In the genomic region with DNA sequence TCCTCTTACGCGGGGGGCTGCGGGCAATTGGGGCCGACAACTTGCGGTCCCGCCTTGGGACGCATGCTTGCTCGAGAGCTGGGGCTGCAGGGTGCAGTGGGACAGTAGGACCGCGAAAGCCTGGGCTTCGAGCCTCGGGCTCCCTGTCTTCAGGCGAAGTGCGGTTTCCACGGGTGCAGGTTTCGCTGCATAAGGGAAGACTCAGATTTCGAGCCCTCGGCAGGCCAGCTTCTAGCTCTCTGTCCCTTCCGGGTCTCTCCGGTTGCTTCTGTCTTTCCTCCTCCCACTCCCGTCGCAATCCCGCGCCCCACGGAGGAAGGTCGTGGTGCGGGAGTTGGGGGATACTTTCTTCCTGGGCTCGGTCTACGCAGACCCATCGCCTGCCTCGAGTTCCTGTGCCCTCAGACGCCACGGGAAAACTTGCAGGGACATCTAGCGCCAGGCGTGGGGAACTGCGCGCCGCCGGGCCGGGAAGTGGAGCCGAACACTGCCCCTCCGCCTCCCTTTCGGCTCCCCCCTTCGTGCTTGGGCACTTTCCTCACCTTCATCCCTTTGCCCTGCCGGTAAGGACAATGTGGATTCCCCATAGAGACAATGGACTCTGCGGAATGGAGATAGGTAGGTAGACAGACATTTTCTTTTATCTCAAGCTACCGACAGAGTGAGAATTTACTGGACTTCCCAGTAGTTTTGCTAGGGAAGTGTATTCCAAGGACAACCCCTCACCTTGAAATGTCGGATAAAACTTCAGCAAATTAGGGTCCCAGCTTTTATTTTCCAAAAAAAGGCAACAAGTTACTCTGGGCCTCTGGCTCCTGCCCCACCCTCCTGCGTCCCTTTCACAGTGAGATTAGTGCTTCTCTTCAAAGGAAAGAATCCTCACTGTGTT, we compare ENCODE assay signal across 8 cellular contexts. TPM values are rescaled to one million over a fixed set of nuclear protein-coding genes. Genes with fewer than 3 reads are reported as not detected.
DNase-seq lines count a peak whose midpoint lies in the region; ATAC-seq and TF ChIP-seq lines count a peak whose summit lies in the region.

No MANE protein-coding gene starts in this region.

- peak; percentile 96 for TF ChIP-seq CTCF in AG09319 (IDR thresholded peaks at IDR 0.05; ENCODE audit: low read depth, low read length)
- peak; percentile 88 for TF ChIP-seq CTCF in GM12875 (IDR thresholded peaks at IDR 0.05; ENCODE audit: borderline replicate concordance, insufficient read depth, low read depth, low read length)
- TF ChIP-seq CTCF in cardiac muscle cell (IDR thresholded peaks at IDR 0.05; ENCODE audit: low read depth, low read length), result peak; percentile 77

- H3K27me3 ChIP-seq in cardiac muscle cell (peaks cover 100% of the 10 kb centered on the region), trophoblast cell (ENCODE audit: insufficient read depth, low read length) (peaks cover 90% of the 10 kb centered on the region)

- H3K4me2 ChIP-seq in trophoblast cell (ENCODE audit: low read length), result peak overlapping the region; percentile 73

- H3K18ac ChIP-seq in trophoblast cell (ENCODE audit: low read length), result no peak overlapping the region

- H3K4me3 Mint-ChIP-seq in activated T-cell treated with anti-CD3 and anti-CD28 coated beads, Interleukin-2, amount 50 U/mL, for 72 hours, result peak overlapping the region; percentile 69 to 74

- no peak overlapping the region for H2BK120ac ChIP-seq in trophoblast cell (ENCODE audit: insufficient read depth, low read length, poor library complexity)

- no peak overlapping the region for H2BK12ac ChIP-seq in trophoblast cell (ENCODE audit: low read length)

- H2AFZ ChIP-seq in trophoblast cell (ENCODE audit: insufficient read depth, low read length, poor library complexity), result peak overlapping the region; percentile 50

- H3K27ac Mint-ChIP-seq in activated T-cell treated with anti-CD3 and anti-CD28 coated beads, Interleukin-2, amount 50 U/mL, for 72 hours, result no peak overlapping the region

- H3K9ac ChIP-seq in trophoblast cell (ENCODE audit: low read length), result no peak overlapping the region

- no peak for DNase-seq in AG09319 (ENCODE audit: extremely low read depth, low read depth)
- peak; percentile 19 for DNase-seq in NCI-H146 treated with DMSO at 0.1 percent for 48 hours (lab: John Stamatoyannopoulos, UW; ENCODE audit: unreplicated experiment)
- DNase-seq in activated T-cell treated with anti-CD3 and anti-CD28 coated beads, Interleukin-2, amount 50 U/mL, for 72 hours, result no peak
- peak; percentile 48 to 77 for DNase-seq in cardiac muscle cell (ENCODE audit: low read depth in 1 of 2, low spot score in 1 of 2)
- DNase-seq in trophoblast cell, result peak; percentile 35 to 58
- DNase-seq in ureter (ENCODE audit: low spot score), result no peak

- H3K4me1 Mint-ChIP-seq in activated T-cell treated with anti-CD3 and anti-CD28 coated beads, Interleukin-2, amount 50 U/mL, for 72 hours (ENCODE audit: low read depth), result peaks cover 25% of the 10 kb centered on the region

- H3K27ac ChIP-seq in cardiac muscle cell (no peak overlapping the region), trophoblast cell (ENCODE audit: low read depth, low read length) (no peak overlapping the region)

- WGBS in trophoblast cell (ENCODE audit: extremely low coverage, insufficient coverage, insufficient read length), result no CpG with 5 or more reads among the region's 49 CpGs

- no peak overlapping the region for H4K12ac ChIP-seq in trophoblast cell (ENCODE audit: low read depth, low read length)

- no peak overlapping the region for H3K4me3 ChIP-seq in GM12875 (ENCODE audit: low read depth, low read length)
- H3K4me3 ChIP-seq in cardiac muscle cell, result peak overlapping the region; percentile 32
- peak overlapping the region; percentile 21 for H3K4me3 ChIP-seq in trophoblast cell (ENCODE audit: low read depth, low read length)

- H3K23ac ChIP-seq in trophoblast cell (ENCODE audit: low read length), result no peak overlapping the region

- H2BK5ac ChIP-seq in trophoblast cell (ENCODE audit: low read depth, low read length, poor library complexity), result no peak overlapping the region

- peaks cover 2% of the 10 kb centered on the region for H3K79me2 ChIP-seq in trophoblast cell (ENCODE audit: control insufficient read depth, insufficient read depth, low read length, poor library complexity)

- no peak overlapping the region for H3K14ac ChIP-seq in trophoblast cell (ENCODE audit: low read length)

- H3K9me3 Mint-ChIP-seq in activated T-cell treated with anti-CD3 and anti-CD28 coated beads, Interleukin-2, amount 50 U/mL, for 72 hours, result peaks cover 0 to 2% of the 10 kb centered on the region in 2 donors

- H2AK5ac ChIP-seq in trophoblast cell (ENCODE audit: low read length), result no peak overlapping the region

- no peaks in the 10 kb centered on the region for H3K79me1 ChIP-seq in trophoblast cell (ENCODE audit: low read length)

- H3K9me3 ChIP-seq in cardiac muscle cell (ENCODE audit: low read depth) (no peaks in the 10 kb centered on the region), trophoblast cell (ENCODE audit: insufficient read depth, low read depth, low read length) (peaks cover 3% of the 10 kb centered on the region)

- H3K4ac ChIP-seq in trophoblast cell (ENCODE audit: low read depth, low read length), result no peak overlapping the region

- ATAC-seq in activated T-cell treated with anti-CD3 and anti-CD28 coated beads, Interleukin-2, amount 50 U/mL, for 72 hours (replicated peaks in 1 of 2), result no peak
- ATAC-seq in HG03135 (IDR thresholded peaks at IDR 0.05; ENCODE audit: unreplicated experiment), result no peak

- peaks cover 6 to 10% of the 10 kb centered on the region in 2 donors for H3K36me3 Mint-ChIP-seq in activated T-cell treated with anti-CD3 and anti-CD28 coated beads, Interleukin-2, amount 50 U/mL, for 72 hours (ENCODE audit: insufficient read depth in 2 of 2)

- H3K36me3 ChIP-seq in cardiac muscle cell, result no peaks in the 10 kb centered on the region
- H3K36me3 ChIP-seq in trophoblast cell (ENCODE audit: control insufficient read depth in 1 of 2, insufficient read depth in 2 of 2, low read length in 2 of 2), result no peaks in the 10 kb centered on the region

- peak overlapping the region; percentile 42 for H4K8ac ChIP-seq in trophoblast cell (ENCODE audit: low read depth, low read length)

- peaks cover 8% of the 10 kb centered on the region for H3K4me1 ChIP-seq in cardiac muscle cell (ENCODE audit: low read depth)
- peaks cover 8 to 12% of the 10 kb centered on the region in 2 experiments for H3K4me1 ChIP-seq in trophoblast cell (ENCODE audit: control insufficient read depth in 1 of 2, insufficient read depth in 2 of 2, low read length in 2 of 2)

- H4K91ac ChIP-seq in trophoblast cell (ENCODE audit: low read depth, low read length), result no peak overlapping the region

- peaks cover 80% of the 10 kb centered on the region for H3K27me3 Mint-ChIP-seq in activated T-cell treated with anti-CD3 and anti-CD28 coated beads, Interleukin-2, amount 50 U/mL, for 72 hours (ENCODE audit: low read depth)

RNA-seq across cellular contexts. Expression of a gene that starts 4.2 kb away (rescaled TPM):
- total RNA-seq in activated T-cell treated with anti-CD3 and anti-CD28 coated beads, Interleukin-2, amount 50 U/mL, for 72 hours, result not detected
- total RNA-seq in cardiac muscle cell (not detected in 2 replicates), ureter (not detected)
- polyA plus RNA-seq in cardiac muscle cell, result not detected in 2 replicates
- polyA plus RNA-seq in trophoblast cell (2013), result 0.28 and 0.37 TPM in 2 replicates

RNA-seq across cellular contexts. Expression of a gene that starts 4.5 kb away (rescaled TPM):
- total RNA-seq in activated T-cell treated with anti-CD3 and anti-CD28 coated beads, Interleukin-2, amount 50 U/mL, for 72 hours, result not detected
- total RNA-seq in cardiac muscle cell (0.06 and 0.11 TPM in 2 replicates), ureter (not detected)
- 0.28 TPM in 1 of 2 replicates, not detected in the other for polyA plus RNA-seq in cardiac muscle cell
- polyA plus RNA-seq in trophoblast cell (2013), result 0.03 TPM in 2 replicates

RNA-seq across cellular contexts. Expression of a gene that starts 11.3 kb away (rescaled TPM):
- total RNA-seq in activated T-cell treated with anti-CD3 and anti-CD28 coated beads, Interleukin-2, amount 50 U/mL, for 72 hours, result not detected
- total RNA-seq in cardiac muscle cell, result not detected in 2 replicates
- polyA plus RNA-seq in cardiac muscle cell, result not detected in 2 replicates
- 0.06 and 0.07 TPM in 2 replicates for polyA plus RNA-seq in trophoblast cell (2013)
- not detected for total RNA-seq in ureter

RNA-seq across cellular contexts. Expression of a gene that starts 18.8 kb away (rescaled TPM):
- not detected for total RNA-seq in activated T-cell treated with anti-CD3 and anti-CD28 coated beads, Interleukin-2, amount 50 U/mL, for 72 hours
- total RNA-seq in cardiac muscle cell (not detected in 2 replicates), ureter (1.2 TPM)
- not detected in 2 replicates for polyA plus RNA-seq in cardiac muscle cell
- polyA plus RNA-seq in trophoblast cell (2013), result 2.7 and 3.3 TPM in 2 replicates

RNA-seq across cellular contexts. Expression of a gene that starts 28.3 kb away (rescaled TPM):
- total RNA-seq in activated T-cell treated with anti-CD3 and anti-CD28 coated beads, Interleukin-2, amount 50 U/mL, for 72 hours, result not detected
- not detected in 2 replicates for total RNA-seq in cardiac muscle cell
- polyA plus RNA-seq in cardiac muscle cell, result not detected in 2 replicates
- 1.4 and 1.6 TPM in 2 replicates for polyA plus RNA-seq in trophoblast cell (2013)
- total RNA-seq in ureter, result 4.4 TPM

Comparison
In these comparisons a context has a peak if more than half of its experiments do, and no peak if none do; other contexts are left out.
1. DNase-seq: peak in NCI-H146 treated with DMSO at 0.1 percent for 48 hours (single experiment), cardiac muscle cell (2 of 2) and trophoblast cell (2 of 2); none in AG09319 (single experiment), activated T-cell treated with anti-CD3 and anti-CD28 coated beads, Interleukin-2, amount 50 U/mL, for 72 hours (0 of 2) and ureter (single experiment).
2. Peak in every context shown above with its lines, with median percentiles within 50 percentile points of each other: CTCF ChIP-seq.